In genomic region chr10:128926693-128927092, GRCh38 we compare ENCODE assay signal across 23 cellular contexts.
"Had no signal": no experiment of that assay in that cellular context is flagged by ENCODE, and none has a peak within 500 bp of the region (broad histone marks: within the 10 kb centered on the region; RNA-seq: fewer than 3 reads in every experiment).

No MANE protein-coding gene starts in this region.

- H3K36me3 Mint-ChIP-seq: memory B cell; natural killer cell treated with Interleukin-12 subunit alpha and Interleukin-12 subunit beta and Interleukin-15 and Interleukin-18, amount 100 ng/mL, for 72 hours; stimulated activated effector memory CD8-positive, alpha-beta T cell treated with anti-CD3 and anti-CD28 coated beads, Interleukin-12 subunit alpha, Interleukin-12 subunit beta, amount 100 ng/mL, for 72 hours had no signal

- H3K4me1 Mint-ChIP-seq: memory B cell; stimulated activated effector memory CD8-positive, alpha-beta T cell treated with anti-CD3 and anti-CD28 coated beads, Interleukin-12 subunit alpha, Interleukin-12 subunit beta, amount 100 ng/mL, for 72 hours had no signal

- H3K4me3 Mint-ChIP-seq: memory B cell; natural killer cell treated with Interleukin-12 subunit alpha and Interleukin-12 subunit beta and Interleukin-15 and Interleukin-18, amount 100 ng/mL, for 72 hours; stimulated activated effector memory CD8-positive, alpha-beta T cell treated with anti-CD3 and anti-CD28 coated beads, Interleukin-12 subunit alpha, Interleukin-12 subunit beta, amount 100 ng/mL, for 72 hours had no signal

- H3K9me3 Mint-ChIP-seq: natural killer cell treated with Interleukin-12 subunit alpha and Interleukin-12 subunit beta and Interleukin-15 and Interleukin-18, amount 100 ng/mL, for 72 hours had no signal

- H3K4me1 ChIP-seq: colonic mucosa, psoas muscle had no signal

- ATAC-seq: natural killer cell treated with Interleukin-12 subunit alpha and Interleukin-12 subunit beta and Interleukin-15 and Interleukin-18, amount 100 ng/mL, for 72 hours; stimulated activated effector memory CD8-positive, alpha-beta T cell treated with anti-CD3 and anti-CD28 coated beads, Interleukin-12 subunit alpha, Interleukin-12 subunit beta, amount 100 ng/mL, for 72 hours; stimulated activated naive CD8-positive, alpha-beta T cell treated with anti-CD3 and anti-CD28 coated beads, Interleukin-15, Interleukin-2, amounts not matched to agents 100 U/mL and 50 U/mL, for 24 hours had no signal

- DNase-seq: colonic mucosa; dermis blood vessel endothelial cell; esophagus squamous epithelium; foreskin fibroblast; head of caudate nucleus; hypothalamus; kidney glomerular epithelial cell; lower lobe of right lung; midbrain; retina; stimulated activated CD4-positive, alpha-beta T cell treated with anti-CD3 and anti-CD28 coated beads, Interleukin-4, amount 100 ng/mL, for 1 hour; stimulated activated CD8-positive, alpha-beta memory T cell treated with anti-CD3 and anti-CD28 coated beads, Interleukin-4, amount 100 ng/mL, for 48 hours; stimulated activated naive CD8-positive, alpha-beta T cell treated with anti-CD3 and anti-CD28 coated beads, Interleukin-15, Interleukin-2, amounts not matched to agents 100 U/mL and 50 U/mL, for 24 hours; thyroid gland; upper lobe of left lung had no signal

- H3K9me3 ChIP-seq: colonic mucosa, lower lobe of right lung, neutrophil, psoas muscle, suprapubic skin, thyroid gland, upper lobe of left lung, uterus had no signal

- H3K27me3 Mint-ChIP-seq: memory B cell had no signal

- H3K4me3 ChIP-seq: colonic mucosa, esophagus squamous epithelium, lower lobe of right lung, psoas muscle, smooth muscle cell, suprapubic skin, thyroid gland, upper lobe of left lung, uterus had no signal

- H3K36me3 ChIP-seq: colonic mucosa, esophagus squamous epithelium, lower lobe of right lung, neutrophil, suprapubic skin, thyroid gland, upper lobe of left lung, uterus had no signal

- H3K27ac ChIP-seq: colonic mucosa, lower lobe of right lung, neutrophil, psoas muscle, suprapubic skin, thyroid gland, upper lobe of left lung had no signal

- H3K27me3 ChIP-seq: colonic mucosa, esophagus squamous epithelium, suprapubic skin, thyroid gland, upper lobe of left lung, uterus had no signal

- H3K27ac Mint-ChIP-seq: memory B cell; natural killer cell treated with Interleukin-12 subunit alpha and Interleukin-12 subunit beta and Interleukin-15 and Interleukin-18, amount 100 ng/mL, for 72 hours; stimulated activated effector memory CD8-positive, alpha-beta T cell treated with anti-CD3 and anti-CD28 coated beads, Interleukin-12 subunit alpha, Interleukin-12 subunit beta, amount 100 ng/mL, for 72 hours had no signal
